12 cellular contexts compared by ENCODE assay signal in genomic region chr1:150543500-150544143, GRCh38. TPM values are rescaled to one million over a fixed set of nuclear protein-coding genes. Genes with fewer than 3 reads are reported as not detected.
DNase-seq lines count a peak whose midpoint lies in the region; ATAC-seq and TF ChIP-seq lines count a peak whose summit lies in the region.
"Had no signal": no experiment of that assay in that cellular context is flagged by ENCODE, and none has a peak within 500 bp of the region (broad histone marks: within the 10 kb centered on the region; RNA-seq: fewer than 3 reads in every experiment).

No MANE protein-coding gene starts in this region.

- no peak for TF ChIP-seq POLR2A in right lobe of liver (IDR thresholded peaks at IDR 0.05)

- H3K27me3 ChIP-seq in right lobe of liver: no peaks in the 10 kb centered on the region

- no peaks in the 10 kb centered on the region for H3K36me3 ChIP-seq in right lobe of liver

- DNase-seq in AG08396 (ENCODE audit: low spot score): peak; percentile 57
- DNase-seq in NCI-H146 treated with DMSO at 0.1 percent for 48 hours (lab: John Stamatoyannopoulos, UW; ENCODE audit: unreplicated experiment): peak; percentile 63
- peak; percentile 7 for DNase-seq in astrocyte of the hippocampus (ENCODE audit: low read depth, low spot score)
- peak; percentile 55 to 76 (median 72) for DNase-seq in right lobe of liver
- no peak for DNase-seq in stimulated activated CD4-positive, alpha-beta T cell treated with anti-CD3 and anti-CD28 coated beads, Interleukin-15, amount 100 ng/mL, for 24 hours
- DNase-seq: naive thymus-derived CD8-positive, alpha-beta T cell; stimulated activated CD4-positive, alpha-beta T cell treated with anti-CD3 and anti-CD28 coated beads, Interleukin-1b, Interleukin-23, amount 100 ng/mL, for 48 hours had no signal

- TF ChIP-seq CTCF in right lobe of liver (IDR thresholded peaks at IDR 0.05): no peak

- H3K4me3 ChIP-seq in right lobe of liver: peak overlapping the region in 1 of 3 donors; percentile 12

- intact Hi-C loops in right lobe of liver (cut with DNase I): no loop called here

- 51% methylated on average over 13 of the region's 13 CpGs for WGBS in right lobe of liver (ENCODE audit: insufficient coverage, low coverage, low lambda C conversion rate, missing lambda C conversion rate)

- no peaks in the 10 kb centered on the region for H3K9me3 ChIP-seq in right lobe of liver

- H3K27ac ChIP-seq in right lobe of liver: peak overlapping the region in 2 of 3 donors; percentile 66 to 69
- H3K27ac ChIP-seq: KMS-11 had no signal

- ATAC-seq in right lobe of liver: peak; percentile 70 to 87 (median 82)
- ATAC-seq in GM21447 (IDR thresholded peaks at IDR 0.05; ENCODE audit: unreplicated experiment): no peak
- ATAC-seq in HG03135 (IDR thresholded peaks at IDR 0.05; ENCODE audit: unreplicated experiment): no peak
- ATAC-seq in GM18873 (IDR thresholded peaks at IDR 0.05; ENCODE audit: low FRiP score, unreplicated experiment): no peak
- ATAC-seq: naive thymus-derived CD8-positive, alpha-beta T cell had no signal

- H3K4me1 ChIP-seq in right lobe of liver: peaks cover 0 to 17% (median 0%) of the 10 kb centered on the region in 4 donors

RNA-seq across cellular contexts. Expression of gene ADAMTSL4, which starts 5.6 kb away (rescaled TPM):
- 10 to 100 TPM; 20.5 to 35.2 (median 31.5) TPM for total RNA-seq in right lobe of liver

RNA-seq across cellular contexts. Expression of gene FALEC, which starts 28.1 kb away (rescaled TPM):
- not detected for total RNA-seq in right lobe of liver
- total RNA-seq: temporal lobe had no signal

RNA-seq across cellular contexts. Expression of gene ECM1, which starts 35.7 kb away (rescaled TPM):
- total RNA-seq in right lobe of liver: 10 to 100 TPM in 5 of 6 experiments, 1 to 10 TPM in 1; 8.8 to 26.7 (median 14.9) TPM

RNA-seq across cellular contexts. Expression of gene MCL1, which starts 35.8 kb away (rescaled TPM):
- 100 to 1,000 TPM in 5 of 6 experiments, 10 to 100 TPM in 1; 83.6 to 266 (median 158) TPM for total RNA-seq in right lobe of liver

RNA-seq across cellular contexts. Expression of gene TARS2, which starts 56.4 kb away (rescaled TPM):
- total RNA-seq in right lobe of liver: 10 to 100 TPM; 16.1 to 32.1 (median 22.4) TPM

Comparison
In these comparisons a context has a peak if more than half of its experiments do, and no peak if none do; other contexts are left out.
1. ATAC-seq: peak in right lobe of liver (4 of 4); none in GM21447 (single experiment), HG03135 (single experiment) and GM18873 (single experiment).